8 cellular contexts compared by ENCODE assay signal in genomic region chr11:18384157-18384641, GRCh38. TPM values are rescaled to one million over a fixed set of nuclear protein-coding genes. Genes with fewer than 3 reads are reported as not detected.
DNase-seq lines count a peak whose midpoint lies in the region; ATAC-seq and TF ChIP-seq lines count a peak whose summit lies in the region.

No MANE protein-coding gene starts in this region.

- peak; percentile 3 to 6 for ATAC-seq in activated T-cell treated with anti-CD3 and anti-CD28 coated beads, Interleukin-2, amount 50 U/mL, for 4 hours
- peak; percentile 33 for ATAC-seq in HG02623 (IDR thresholded peaks at IDR 0.05; ENCODE audit: unreplicated experiment)

- peaks cover 50% of the 10 kb centered on the region for H3K4me1 Mint-ChIP-seq in activated T-cell treated with anti-CD3 and anti-CD28 coated beads, Interleukin-2, amount 50 U/mL, for 4 hours (ENCODE audit: low read depth)

- H3K36me3 Mint-ChIP-seq in activated T-cell treated with anti-CD3 and anti-CD28 coated beads, Interleukin-2, amount 50 U/mL, for 4 hours (ENCODE audit: insufficient read depth) = no peaks in the 10 kb centered on the region

- no peak for TF ChIP-seq POLR2A in NB4 (IDR thresholded peaks at IDR 0.05; ENCODE audit: extremely low read depth, insufficient read length)

- no peaks in the 10 kb centered on the region for H3K9me3 Mint-ChIP-seq in activated T-cell treated with anti-CD3 and anti-CD28 coated beads, Interleukin-2, amount 50 U/mL, for 4 hours

- peak overlapping the region; percentile 0 for H3K4me3 ChIP-seq in NB4 (ENCODE audit: low read depth, low read length)
- H3K4me3 ChIP-seq in astrocyte of the cerebellum (ENCODE audit: low read depth, low read length) = no peak overlapping the region

- no peak for DNase-seq in activated T-cell treated with anti-CD3 and anti-CD28 coated beads, Interleukin-2, amount 50 U/mL, for 4 hours
- no peak for DNase-seq in activated T-cell treated with anti-CD3 and anti-CD28 coated beads, Interleukin-2, amount 50 U/mL, for 48 hours
- DNase-seq in NB4 (ENCODE audit: low read depth) = peak; percentile 73
- peak; percentile 86 for DNase-seq in astrocyte of the cerebellum (ENCODE audit: low read depth)
- DNase-seq in hippocampal formation (lab: John Stamatoyannopoulos, UW) = peak; percentile 10 to 23
- DNase-seq in smooth muscle cell of the brain vasculature (ENCODE audit: low read depth, low spot score) = peak; percentile 67
- DNase-seq in GM20000 (ENCODE audit: low spot score) = no peak

- H3K4me3 Mint-ChIP-seq in activated T-cell treated with anti-CD3 and anti-CD28 coated beads, Interleukin-2, amount 50 U/mL, for 4 hours = peak overlapping the region; percentile 71

- TF ChIP-seq CTCF in NB4 (IDR thresholded peaks at IDR 0.05; ENCODE audit: low read depth, low read length) (no peak), astrocyte of the cerebellum (IDR thresholded peaks at IDR 0.05; ENCODE audit: low read depth, low read length, missing control alignments) (no peak), GM20000 (IDR thresholded peaks at IDR 0.05; ENCODE audit: extremely low read depth, missing control alignments) (no peak)

- no peaks in the 10 kb centered on the region for H3K27me3 Mint-ChIP-seq in activated T-cell treated with anti-CD3 and anti-CD28 coated beads, Interleukin-2, amount 50 U/mL, for 4 hours (ENCODE audit: low read depth)

- in situ Hi-C loops in astrocyte of the cerebellum (cut with HindIII; ENCODE audit: low sequenced_read_pairs) = no loop called here

RNA-seq across cellular contexts. Expression of gene LDHA, which starts 10.2 kb away (rescaled TPM):
- total RNA-seq in activated T-cell treated with anti-CD3 and anti-CD28 coated beads, Interleukin-2, amount 50 U/mL, for 4 hours = 1,000 to 10,000 TPM; 1,291 to 1,542 (median 1,369) TPM

RNA-seq across cellular contexts. Expression of gene LDHC, which starts 27.9 kb away (rescaled TPM):
- total RNA-seq in activated T-cell treated with anti-CD3 and anti-CD28 coated beads, Interleukin-2, amount 50 U/mL, for 4 hours = 1 to 10 TPM in 1 of 3 donors, not detected in 2; 1.8 TPM

Comparison
In these comparisons a context has a peak if more than half of its experiments do, and no peak if none do; other contexts are left out.
1. DNase-seq: peak in NB4 (single experiment), astrocyte of the cerebellum (single experiment), hippocampal formation (2 of 2) and smooth muscle cell of the brain vasculature (single experiment); none in activated T-cell treated with anti-CD3 and anti-CD28 coated beads, Interleukin-2, amount 50 U/mL, for 4 hours (single experiment), activated T-cell treated with anti-CD3 and anti-CD28 coated beads, Interleukin-2, amount 50 U/mL, for 48 hours (0 of 2) and GM20000 (single experiment).